ENCODE assay signal across 22 cellular contexts in the genomic region with DNA sequence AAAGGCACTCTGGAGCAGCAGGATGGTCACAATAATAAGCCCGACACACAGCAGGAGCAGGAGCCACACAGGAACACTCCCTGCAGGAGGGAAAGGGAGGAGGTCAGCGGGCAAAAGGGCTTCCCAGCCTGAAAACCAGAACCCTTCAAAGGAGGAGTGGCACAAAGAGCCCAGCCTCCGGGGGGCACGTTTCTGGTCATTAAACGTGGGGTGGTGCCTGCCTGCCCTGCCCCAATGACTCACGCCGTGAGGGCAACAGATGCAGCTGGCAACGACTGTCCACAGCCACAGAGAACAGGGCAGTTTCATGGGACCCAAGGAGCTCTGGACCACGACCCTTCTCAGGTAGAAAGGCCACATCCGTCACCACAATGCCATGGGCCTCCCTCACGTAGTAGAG. TPM values are rescaled to one million over a fixed set of nuclear protein-coding genes. Genes with fewer than 3 reads are reported as not detected.
"Had no signal": no experiment of that assay in that cellular context is flagged by ENCODE, and none has a peak within 500 bp of the region (broad histone marks: within the 10 kb centered on the region; RNA-seq: fewer than 3 reads in every experiment).

No MANE protein-coding gene starts in this region.

- H3K4me3 ChIP-seq: SK-N-MC, testis had no signal

- DNase-seq: activated CD4-positive, alpha-beta T cell treated with anti-CD3 and anti-CD28 coated beads, Interleukin-2, amount 50 U/mL, for 4 hours; activated CD4-positive, CD25-positive, alpha-beta regulatory T cell; activated naive CD4-positive, alpha-beta T cell treated with anti-CD3 and anti-CD28 coated beads for 36 hours; anterior cingulate cortex; hippocampal formation; naive B cell; stimulated activated CD4-positive, alpha-beta T cell treated with anti-CD3 and anti-CD28 coated beads, Interleukin-4, amount 100 ng/mL, for 24 hours; stimulated activated naive CD8-positive, alpha-beta T cell treated with anti-CD3 and anti-CD28 coated beads, Interleukin-15, amount 100 ng/mL, for 72 hours; T-helper 2 cell; testis had no signal

- H3K27me3 ChIP-seq: breast epithelium, testis had no signal

- H3K27me3 Mint-ChIP-seq: naive B cell; stimulated activated naive CD8-positive, alpha-beta T cell treated with anti-CD3 and anti-CD28 coated beads, Interleukin-15, amount 100 ng/mL, for 72 hours had no signal

- H3K4me3 Mint-ChIP-seq: activated naive CD4-positive, alpha-beta T cell treated with anti-CD3 and anti-CD28 coated beads for 36 hours; mesothelial cell of epicardium; stimulated activated naive CD8-positive, alpha-beta T cell treated with anti-CD3 and anti-CD28 coated beads, Interleukin-15, amount 100 ng/mL, for 72 hours had no signal

- H3K27ac ChIP-seq: SK-N-MC, testis had no signal

- H3K9me3 ChIP-seq: breast epithelium, testis had no signal

- ATAC-seq: esophagus mucosa; stimulated activated naive CD8-positive, alpha-beta T cell treated with anti-CD3 and anti-CD28 coated beads, Interleukin-15, amount 100 ng/mL, for 72 hours had no signal

- H3K36me3 ChIP-seq: breast epithelium had no signal

- H3K9me3 Mint-ChIP-seq: activated naive CD4-positive, alpha-beta T cell treated with anti-CD3 and anti-CD28 coated beads for 36 hours; mesothelial cell of epicardium; naive B cell; stimulated activated naive CD8-positive, alpha-beta T cell treated with anti-CD3 and anti-CD28 coated beads, Interleukin-15, amount 100 ng/mL, for 72 hours had no signal

- H3K27ac Mint-ChIP-seq: mesothelial cell of epicardium had no signal

- FAIRE-seq: endometrium, TTC549 had no signal

RNA-seq across cellular contexts. Expression of a gene that starts 7.8 kb away (rescaled TPM):
- total RNA-seq: activated naive CD4-positive, alpha-beta T cell treated with anti-CD3 and anti-CD28 coated beads for 36 hours; breast epithelium; cerebellum; dermis microvascular lymphatic vessel endothelial cell; esophagus mucosa; glomerular endothelial cell; lower leg skin; mesothelial cell of epicardium; osteoblast; urinary bladder had no signal
- polyA plus RNA-seq: urinary bladder had no signal

RNA-seq across cellular contexts. Expression of a gene that starts 7.8 kb away (rescaled TPM):
- total RNA-seq: esophagus mucosa, glomerular endothelial cell, urinary bladder had no signal

RNA-seq across cellular contexts. Expression of a gene that starts 17.4 kb away (rescaled TPM):
- total RNA-seq: activated naive CD4-positive, alpha-beta T cell treated with anti-CD3 and anti-CD28 coated beads for 36 hours; breast epithelium; cerebellum; dermis microvascular lymphatic vessel endothelial cell; esophagus mucosa; glomerular endothelial cell; lower leg skin; mesothelial cell of epicardium; osteoblast had no signal
